8 cellular contexts compared by ENCODE assay signal in the genomic region with DNA sequence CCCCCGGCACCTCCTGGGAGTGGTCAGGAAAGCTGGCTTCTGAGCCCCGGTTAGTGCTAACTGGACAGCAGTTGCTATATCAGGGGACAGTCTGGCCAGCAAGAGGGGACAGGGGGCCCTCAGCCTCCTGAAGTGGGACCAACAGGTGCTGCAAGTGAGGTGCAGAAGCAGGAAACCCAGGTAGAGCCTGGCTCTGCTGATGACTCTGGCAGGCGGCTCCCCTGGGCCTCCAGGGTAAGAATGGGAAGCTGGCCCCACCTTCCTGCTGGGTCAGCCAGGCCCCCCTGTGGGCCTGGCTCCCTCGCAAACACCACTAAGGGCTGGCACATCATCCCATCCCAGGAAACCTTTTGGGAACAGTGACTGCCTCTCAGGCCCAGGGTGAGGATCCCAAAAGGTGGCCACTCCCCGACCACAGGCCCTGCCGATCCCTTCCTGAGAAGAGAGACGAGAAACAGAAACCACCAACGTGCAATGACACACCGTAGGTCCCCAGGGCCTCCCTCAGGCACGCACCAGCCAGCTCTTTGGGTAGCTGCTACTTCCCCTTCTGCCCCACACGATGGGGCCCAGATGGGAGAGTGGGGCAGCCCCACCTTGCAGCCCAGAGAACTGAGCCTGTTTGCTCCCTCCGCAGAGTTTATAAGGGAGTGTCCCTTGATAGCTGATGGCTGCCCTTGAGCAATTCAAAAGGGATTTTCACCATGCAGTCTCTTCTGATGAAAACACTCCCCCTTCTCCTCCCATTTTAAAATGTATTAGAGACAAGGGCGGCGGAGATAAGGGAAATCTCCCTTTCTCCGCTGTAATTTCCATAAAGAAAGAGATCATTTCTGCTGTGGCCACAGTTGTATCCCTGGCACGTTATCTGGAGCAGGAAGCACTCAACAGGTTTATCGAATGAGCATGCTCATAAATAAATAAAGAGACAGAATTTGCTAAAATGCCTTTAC.
DNase-seq lines count a peak whose midpoint lies in the region; ATAC-seq and TF ChIP-seq lines count a peak whose summit lies in the region.

No MANE protein-coding gene starts in this region.

- POLR2A ChIA-PET in RWPE1 (lab: Yijun Ruan, JAX; ENCODE audit: low non-redundant PET): no interaction called here

- TF ChIP-seq CTCF in RWPE1 (conservative IDR thresholded peaks at IDR 0.05; ENCODE audit: low read depth): no peak

- H3K9me3 Mint-ChIP-seq in activated T-helper 17 cell treated with anti-CD3 and anti-CD28 coated beads, Interleukin-2, amount 50 U/mL, for 72 hours: peaks cover 4% of the 10 kb centered on the region

- ATAC-seq in GM19023 (IDR thresholded peaks at IDR 0.05; ENCODE audit: unreplicated experiment): peak; percentile 80
- peak; percentile 77 for ATAC-seq in HG03064 (IDR thresholded peaks at IDR 0.05; ENCODE audit: low read depth, unreplicated experiment)
- ATAC-seq in activated T-helper 17 cell treated with anti-CD3 and anti-CD28 coated beads, Interleukin-2, amount 50 U/mL, for 72 hours (replicated peaks): peak; percentile 79
- ATAC-seq in Right ventricle myocardium inferior: peak; percentile 21

- peaks cover 82% of the 10 kb centered on the region for H3K36me3 Mint-ChIP-seq in activated T-helper 17 cell treated with anti-CD3 and anti-CD28 coated beads, Interleukin-2, amount 50 U/mL, for 72 hours (ENCODE audit: low read depth)

- peak overlapping the region; percentile 92 for H3K4me3 Mint-ChIP-seq in activated T-helper 17 cell treated with anti-CD3 and anti-CD28 coated beads, Interleukin-2, amount 50 U/mL, for 72 hours

- intact Hi-C loops in Right ventricle myocardium inferior (cut with DNase I): no loop called here

- CTCF ChIA-PET in RWPE1 (lab: Yijun Ruan, JAX): interaction anchor here (1.0 to 1.6 kb wide), 3 partner anchors 52 to 182 kb away, joined by 3 to 7 read pairs (median 7); no protein-coding TSS in a partner anchor

- peak overlapping the region; percentile 79 for H3K27ac ChIP-seq in RWPE1

- no peaks in the 10 kb centered on the region for H3K27me3 Mint-ChIP-seq in activated T-helper 17 cell treated with anti-CD3 and anti-CD28 coated beads, Interleukin-2, amount 50 U/mL, for 72 hours

- H3K4me1 Mint-ChIP-seq in activated T-helper 17 cell treated with anti-CD3 and anti-CD28 coated beads, Interleukin-2, amount 50 U/mL, for 72 hours: peaks cover 41% of the 10 kb centered on the region

- peak overlapping the region; percentile 96 for H3K27ac Mint-ChIP-seq in activated T-helper 17 cell treated with anti-CD3 and anti-CD28 coated beads, Interleukin-2, amount 50 U/mL, for 72 hours

- peak; percentile 55 for DNase-seq in RWPE1 (ENCODE audit: low spot score)
- DNase-seq in Right ventricle myocardium inferior (ENCODE audit: missing footprints): peak; percentile 86
- DNase-seq in stimulated activated CD4-positive, alpha-beta T cell treated with anti-CD3 and anti-CD28 coated beads, Interleukin-1b, Interleukin-23, amount 100 ng/mL, for 4 hours (ENCODE audit: low read depth in 2 of 2): peak; percentile 54 to 69
- DNase-seq in medulla oblongata (ENCODE audit: extremely low spot score): no peak
- no peak for DNase-seq in NCI-H748 treated with DMSO at 0.1 percent for 48 hours (lab: John Stamatoyannopoulos, UW)

Comparison
In these comparisons a context has a peak if more than half of its experiments do, and no peak if none do; other contexts are left out.
1. ATAC-seq: peak in every context shown above with its lines; median percentile 80 in GM19023; 79 in activated T-helper 17 cell treated with anti-CD3 and anti-CD28 coated beads, Interleukin-2, amount 50 U/mL, for 72 hours; 77 in HG03064; 21 in Right ventricle myocardium inferior.
2. DNase-seq: peak in RWPE1 (single experiment), Right ventricle myocardium inferior (single experiment) and stimulated activated CD4-positive, alpha-beta T cell treated with anti-CD3 and anti-CD28 coated beads, Interleukin-1b, Interleukin-23, amount 100 ng/mL, for 4 hours (2 of 2); none in medulla oblongata (single experiment) and NCI-H748 treated with DMSO at 0.1 percent for 48 hours (single experiment).